Comparison of ENCODE assay signal across 8 cellular contexts in the genomic region with DNA sequence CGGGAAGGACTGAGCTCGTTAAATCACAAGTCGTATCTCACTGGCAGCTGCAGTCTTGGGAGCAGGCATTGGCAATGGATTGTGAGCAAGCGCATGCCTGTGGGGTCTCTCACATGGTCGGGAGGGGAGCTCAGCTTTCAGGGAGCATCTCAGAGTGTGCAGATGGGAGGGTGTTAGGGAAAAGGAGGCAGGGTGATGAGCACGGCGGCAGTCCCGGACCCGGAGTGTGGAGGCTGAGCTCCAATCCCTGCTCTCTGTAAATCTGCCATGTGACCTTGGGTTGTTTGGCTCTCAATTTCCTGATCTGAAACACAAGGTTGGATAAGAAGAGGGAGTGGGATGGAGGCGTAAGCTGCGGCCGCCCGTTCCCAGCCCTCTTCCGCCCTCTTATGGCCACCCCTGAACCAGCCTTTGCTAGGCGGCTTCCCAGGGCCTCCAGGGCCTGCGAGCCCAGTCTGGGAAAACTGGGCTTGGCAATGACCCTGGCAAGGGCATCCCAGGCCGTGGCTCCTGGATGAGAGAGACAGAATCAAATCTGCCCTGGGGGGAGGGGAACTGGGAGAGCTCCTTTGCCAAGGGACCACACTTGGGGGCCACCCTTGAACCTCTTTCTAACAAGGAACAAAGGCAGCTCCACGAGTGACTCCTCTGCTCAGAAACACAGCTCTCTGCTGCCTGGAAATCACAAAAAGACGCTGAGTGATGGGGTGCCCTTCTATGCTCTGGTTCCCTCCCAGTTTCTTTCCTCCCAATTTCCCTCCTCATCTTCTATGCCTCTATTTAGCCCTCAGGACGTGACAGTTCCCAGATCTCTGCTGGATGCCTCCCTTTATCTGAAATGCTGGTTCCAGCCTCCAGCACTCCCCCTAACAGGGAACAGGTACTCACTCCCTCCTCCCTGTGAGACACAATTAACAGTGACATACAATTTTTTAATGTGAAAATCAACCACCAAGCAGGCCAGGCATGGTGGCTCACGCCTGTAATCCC. TPM values are rescaled to one million over a fixed set of nuclear protein-coding genes. Genes with fewer than 3 reads are reported as not detected.
DNase-seq lines count a peak whose midpoint lies in the region; ATAC-seq, FAIRE-seq and TF ChIP-seq lines count a peak whose summit lies in the region.

No MANE protein-coding gene starts in this region.

- H3K79me1 ChIP-seq in H1 (ENCODE audit: low read depth, low read length), result no peaks in the 10 kb centered on the region

- FAIRE-seq in H1 (lab: Jason Lieb, UNC), result peak; percentile 81

- TF ChIP-seq EP300 in H1 (IDR thresholded peaks at IDR 0.05; ENCODE audit: borderline replicate concordance in 1 of 2, low read depth in 2 of 2, low read length in 2 of 2) (no peak), stomach (IDR thresholded peaks at IDR 0.05) (no peak)

- no peaks in the 10 kb centered on the region for H3K36me3 Mint-ChIP-seq in activated T-helper 2 cell treated with anti-CD3 and anti-CD28 coated beads, Interferon-gamma antibody, Interleukin-2, Interleukin-4, amounts not matched to agents 10 μg/mL and 5 μg/mL and 100 μg/mL, durations not matched to agents 14 hours and 24 hours and 36 hours (ENCODE audit: low read depth)

- H4K8ac ChIP-seq in H1 (ENCODE audit: extremely low read depth, insufficient read depth, low read length), result no peak overlapping the region; the same call in 1 of the 2 replicates

- H4K20me1 ChIP-seq in DOHH2 (ENCODE audit: control insufficient read depth, insufficient read depth, low read depth, low read length) (no peaks in the 10 kb centered on the region), H1 (replicated peaks in 1 of 2; ENCODE audit: control insufficient read depth in 1 of 2, insufficient read depth in 2 of 2, low read length in 2 of 2) (no peaks in the 10 kb centered on the region)

- H3K4me3 Mint-ChIP-seq in activated T-helper 2 cell treated with anti-CD3 and anti-CD28 coated beads, Interferon-gamma antibody, Interleukin-2, Interleukin-4, amounts not matched to agents 10 μg/mL and 5 μg/mL and 100 μg/mL, durations not matched to agents 14 hours and 24 hours and 36 hours (ENCODE audit: low read depth), result no peak overlapping the region

- 0 out of 2 replicates have a peak overlapping the region, but pooled peaks have one; percentile 6 for H2BK5ac ChIP-seq in H1 (ENCODE audit: low read depth, low read length)

- 24% methylated on average over 21 of the region's 21 CpGs; no CpG with 5 or more reads in 1 of the 2 experiments for WGBS in H1 (ENCODE audit: extremely low coverage in 1 of 2, insufficient coverage in 1 of 2, insufficient read length in 1 of 2, insufficient replicate concordance in 2 of 2, low coverage in 1 of 2, low lambda C conversion rate in 2 of 2, missing lambda C conversion rate in 1 of 2), 2 experiments
- WGBS in lower leg skin, 2 donors, result 15% methylated on average over 21 of the region's 21 CpGs
- WGBS in stomach, 5 donors, result 17 to 26% (median 21%) methylated on average over 17 to 21 of the region's 21 CpGs

- H2BK12ac ChIP-seq in H1 (ENCODE audit: low read depth, low read length), result peak overlapping the region; percentile 40; the same call in 1 of the 2 replicates

- no peak overlapping the region for H3K4me3 ChIP-seq in DOHH2 (ENCODE audit: low read length)
- H3K4me3 ChIP-seq in RWPE2 (ENCODE audit: severe bottlenecking), result no peak overlapping the region
- H3K4me3 ChIP-seq in H1 (ENCODE audit: extremely low read depth in 1 of 4, insufficient read depth in 2 of 4, low read depth in 3 of 4, low read length in 4 of 4), result peak overlapping the region in 3 of 4 experiments; percentile 13 to 48 (median 36); a peak in 6 of 8 replicates
- H3K4me3 ChIP-seq in lower leg skin (ENCODE audit: low read depth, poor library complexity, severe bottlenecking), result no peak overlapping the region
- peak overlapping the region in 3 of 4 donors; percentile 9 to 22 (median 15) for H3K4me3 ChIP-seq in stomach

- H2BK15ac ChIP-seq in H1 (ENCODE audit: low read length), result no peak overlapping the region

- no peaks in the 10 kb centered on the region for H3K4me1 Mint-ChIP-seq in activated T-helper 2 cell treated with anti-CD3 and anti-CD28 coated beads, Interferon-gamma antibody, Interleukin-2, Interleukin-4, amounts not matched to agents 10 μg/mL and 5 μg/mL and 100 μg/mL, durations not matched to agents 14 hours and 24 hours and 36 hours (ENCODE audit: low read depth)

- H2AK5ac ChIP-seq in H1 (ENCODE audit: low read depth, low read length), result no peak overlapping the region

- no peak overlapping the region for H3K56ac ChIP-seq in H1 (replicated peaks; ENCODE audit: insufficient read length, low read depth, low read length)

- H3K9ac ChIP-seq in H1 (replicated peaks in 1 of 4; ENCODE audit: extremely low read depth in 1 of 4, low read depth in 3 of 4, low read length in 3 of 4), result no peak overlapping the region; a peak in 1 of 7 replicates

- peaks cover 21% of the 10 kb centered on the region for H3K27me3 Mint-ChIP-seq in activated T-helper 2 cell treated with anti-CD3 and anti-CD28 coated beads, Interferon-gamma antibody, Interleukin-2, Interleukin-4, amounts not matched to agents 10 μg/mL and 5 μg/mL and 100 μg/mL, durations not matched to agents 14 hours and 24 hours and 36 hours (ENCODE audit: low read depth)

- POLR2A ChIA-PET in H1 (lab: Charles Lee; ENCODE audit: partially characterized antibody), result interaction anchor here (0.8 to 1.0 kb wide), 3 partner anchors 17 to 47 kb away, joined by 3 read pairs; no protein-coding TSS in a partner anchor

- H3K4me1 ChIP-seq in DOHH2 (ENCODE audit: control insufficient read depth, low read length) (no peaks in the 10 kb centered on the region), RWPE2 (ENCODE audit: insufficient read depth, poor library complexity, severe bottlenecking) (no peaks in the 10 kb centered on the region), H1 (replicated peaks in 1 of 4; ENCODE audit: control insufficient read depth in 3 of 4, insufficient read depth in 4 of 4, low read length in 3 of 4) (peaks cover 0 to 7% (median 5%) of the 10 kb centered on the region in 4 experiments; a peak in 6 of 7 replicates), stomach (peaks cover 0 to 13% (median 11%) of the 10 kb centered on the region in 4 donors)

- H3K27ac Mint-ChIP-seq in activated T-helper 2 cell treated with anti-CD3 and anti-CD28 coated beads, Interferon-gamma antibody, Interleukin-2, Interleukin-4, amounts not matched to agents 10 μg/mL and 5 μg/mL and 100 μg/mL, durations not matched to agents 14 hours and 24 hours and 36 hours, result no peak overlapping the region

- H3K9me3 ChIP-seq in DOHH2 (ENCODE audit: control insufficient read depth, insufficient read depth, low read length) (0 out of 2 replicates have a peak, but pooled peaks cover 6% of the 10 kb centered on the region), RWPE2 (ENCODE audit: severe bottlenecking) (no peaks in the 10 kb centered on the region), H1 (ENCODE audit: insufficient read depth in 2 of 2, low read depth in 1 of 2, low read length in 1 of 2) (no peaks in the 10 kb centered on the region), stomach (no peaks in the 10 kb centered on the region)

- no peak overlapping the region for H3K27ac ChIP-seq in DOHH2 (ENCODE audit: low read depth, low read length)
- no peak overlapping the region for H3K27ac ChIP-seq in RWPE2 (ENCODE audit: poor library complexity, severe bottlenecking)
- no peak overlapping the region for H3K27ac ChIP-seq in H1 (ENCODE audit: low read depth, low read length)
- no peak overlapping the region for H3K27ac ChIP-seq in stomach

- DNase-seq in HuH-7.5 (ENCODE audit: low spot score) (peak; percentile 87), RWPE2 (ENCODE audit: low spot score) (no peak), H1 (ENCODE audit: low read depth in 1 of 2, low spot score in 2 of 2) (peak; percentile 58 to 86), lower leg skin (ENCODE audit: low spot score in 2 of 2) (peak; percentile 66 to 95), stomach (peak; percentile 66)
- no peak for DNase-seq in activated T-helper 2 cell treated with anti-CD3 and anti-CD28 coated beads, Interferon-gamma antibody, Interleukin-2, Interleukin-4, amounts not matched to agents 10 μg/mL and 5 μg/mL and 100 μg/mL, durations not matched to agents 14 hours and 24 hours and 36 hours (ENCODE audit: low spot score)

- H2BK20ac ChIP-seq in H1 (ENCODE audit: low read length), result no peak overlapping the region

- TF ChIP-seq POLR2A in H1 (IDR thresholded peaks at IDR 0.05; ENCODE audit: control extremely low read depth in 1 of 2, low read depth in 2 of 2, low read length in 2 of 2), result no peak
- no peak for TF ChIP-seq POLR2A in lower leg skin (IDR thresholded peaks at IDR 0.05)
- no peak for TF ChIP-seq POLR2A in stomach (IDR thresholded peaks at IDR 0.05)

- no peak overlapping the region for H3K4me2 ChIP-seq in DOHH2 (ENCODE audit: low read length)
- peak overlapping the region; percentile 31 to 68; a peak in 3 of 4 replicates for H3K4me2 ChIP-seq in H1 (ENCODE audit: insufficient read depth in 1 of 2, low read depth in 2 of 2, low read length in 2 of 2)

- peak overlapping the region; percentile 98 for H2AFZ ChIP-seq in H1 (ENCODE audit: low read length)

- no peak overlapping the region for H4K5ac ChIP-seq in H1 (ENCODE audit: insufficient read length, low read depth, low read length)

- no peaks in the 10 kb centered on the region for H3K9me3 Mint-ChIP-seq in activated T-helper 2 cell treated with anti-CD3 and anti-CD28 coated beads, Interferon-gamma antibody, Interleukin-2, Interleukin-4, amounts not matched to agents 10 μg/mL and 5 μg/mL and 100 μg/mL, durations not matched to agents 14 hours and 24 hours and 36 hours

- peak; percentile 64 for TF ChIP-seq CTCF in DOHH2 (IDR thresholded peaks at IDR 0.05; ENCODE audit: low read depth, low read length, poor library complexity, severe bottlenecking)
- peak; percentile 81 for TF ChIP-seq CTCF in RWPE2 (IDR thresholded peaks at IDR 0.05; ENCODE audit: poor library complexity, severe bottlenecking)
- peak; percentile 89 to 94 (median 90) for TF ChIP-seq CTCF in H1 (IDR thresholded peaks at IDR 0.05; ENCODE audit: control extremely low read depth in 1 of 3, insufficient read depth in 1 of 3, low read depth in 1 of 3, low read length in 3 of 3)
- peak in 1 of 3 donors; percentile 69 for TF ChIP-seq CTCF in lower leg skin (IDR thresholded peaks at IDR 0.05)
- peak in 6 of 7 experiments; percentile 8 to 69 (median 62) for TF ChIP-seq CTCF in stomach (IDR thresholded peaks at IDR 0.05)

- H3K23ac ChIP-seq in H1 (ENCODE audit: insufficient read length), result no peak overlapping the region

- H3K4ac ChIP-seq in H1 (replicated peaks; ENCODE audit: insufficient read length, low read depth, low read length), result no peak overlapping the region

- H3K27me3 ChIP-seq in DOHH2 (ENCODE audit: control insufficient read depth, low read length) (peaks cover 16% of the 10 kb centered on the region), RWPE2 (ENCODE audit: insufficient read depth, poor library complexity, severe bottlenecking) (no peaks in the 10 kb centered on the region), H1 (replicated peaks in 1 of 4; ENCODE audit: control insufficient read depth in 3 of 4, extremely low read depth in 1 of 4, insufficient read depth in 3 of 4, low read length in 3 of 4) (no peaks in the 10 kb centered on the region), stomach (peaks cover 0 to 17% (median 0%) of the 10 kb centered on the region in 3 donors)

- ATAC-seq in RWPE2 (ENCODE audit: low read depth) (peak; percentile 92), HG03469 (IDR thresholded peaks at IDR 0.05; ENCODE audit: unreplicated experiment) (no peak)

- no peaks in the 10 kb centered on the region for H3K36me3 ChIP-seq in DOHH2 (ENCODE audit: control insufficient read depth, low read length)
- no peaks in the 10 kb centered on the region for H3K36me3 ChIP-seq in RWPE2 (ENCODE audit: low read depth)
- no peaks in the 10 kb centered on the region for H3K36me3 ChIP-seq in H1 (ENCODE audit: control insufficient read depth in 2 of 4, insufficient read depth in 4 of 4, low read length in 3 of 4)
- no peaks in the 10 kb centered on the region for H3K36me3 ChIP-seq in stomach

- no peaks in the 10 kb centered on the region for H3K79me2 ChIP-seq in DOHH2 (ENCODE audit: control insufficient read depth, low read length)
- H3K79me2 ChIP-seq in H1 (ENCODE audit: control insufficient read depth in 1 of 2, insufficient read depth in 2 of 2, low read length in 2 of 2), result no peaks in the 10 kb centered on the region

- no peaks in the 10 kb centered on the region for H3F3A ChIP-seq in DOHH2 (ENCODE audit: control insufficient read depth, insufficient read depth)

- peaks cover 3% of the 10 kb centered on the region; the same call in 1 of the 2 replicates for H3K23me2 ChIP-seq in H1 (ENCODE audit: low read depth, low read length)

- CTCF ChIA-PET in H1 (lab: Charles Lee; ENCODE audit: partially characterized antibody), result interaction anchor here (0.6 to 3.9 kb wide), 59 partner anchors 8 to 1141 kb away, joined by 3 to 117 read pairs (median 4); a partner anchor contains a TSS

- no peak overlapping the region for H3K14ac ChIP-seq in H1 (ENCODE audit: insufficient read length)

- intact Hi-C loops in lower leg skin (cut with DNase I; ENCODE audit: low total_unique reads), result loop anchor here (10.0 kb wide), 1 partner anchor 395 kb away; no protein-coding TSS in a partner anchor
- intact Hi-C loops in stomach (cut with DNase I; ENCODE audit: low total_unique reads), result no loop called here
- intact Hi-C loops in activated T-helper 2 cell treated with anti-CD3 and anti-CD28 coated beads, Interferon-gamma antibody, Interleukin-2, Interleukin-4, amounts not matched to agents 10 μg/mL and 5 μg/mL and 100 μg/mL, durations not matched to agents 14 hours and 24 hours and 36 hours (cut with micrococcal nuclease), result loop anchor here (1.0 kb wide), 1 partner anchor 139 kb away; no protein-coding TSS in a partner anchor

- peak; percentile 90 to 95 for TF ChIP-seq RAD21 in H1 (IDR thresholded peaks at IDR 0.05 in 1 of 2, conservative IDR thresholded peaks at IDR 0.05 in 1 of 2; ENCODE audit: low read depth in 2 of 2, low read length in 2 of 2)

- no peak overlapping the region for H4K91ac ChIP-seq in H1 (replicated peaks; ENCODE audit: insufficient read length, low read length)

- H2BK120ac ChIP-seq in H1 (replicated peaks; ENCODE audit: low read depth, low read length), result no peak overlapping the region

- H3K9me2 ChIP-seq in DOHH2 (replicated peaks; ENCODE audit: control insufficient read depth, low read length), result no peaks in the 10 kb centered on the region

- peak overlapping the region; percentile 85 for H3K18ac ChIP-seq in H1 (ENCODE audit: extremely low read depth, low read length)

RNA-seq across cellular contexts. Expression of a gene that starts 41.7 kb away (rescaled TPM):
- total RNA-seq in H1 (2021; fragmentation: NEBNext Ultra II Directional; extraction: Animal tissue kit (Norgen Biotek cat#: 25700)), result 0.13 and 0.42 TPM in 2 replicates
- polyA plus RNA-seq in H1 (2011; rRNA removed) (0.27 and 0.42 TPM in 2 replicates), stomach (1 to 10 TPM; 1.2 to 1.6 (median 1.4) TPM)
- polyA plus RNA-seq in H1 (2011; cell fraction: cytosol; rRNA removed), result 0.31 TPM
- 0.90 TPM for polyA plus RNA-seq in H1 (2011; cell fraction: nucleus; rRNA removed)
- 0.23 to 0.35 TPM (median 0.30 TPM) in 4 replicates for polyA plus RNA-seq in H1 (2012, experiment 1 of 2)
- 0.14 TPM for polyA plus RNA-seq in H1 (2012, experiment 2 of 2)
- polyA plus RNA-seq in H1 (2013, experiment 1 of 2), result 0.30 TPM
- 0.22 TPM for polyA plus RNA-seq in H1 (2013, experiment 2 of 2)
- 0.28 and 0.39 TPM in 2 replicates for polyA minus RNA-seq in H1 (2011; rRNA and poly(A)+ RNA removed)
- not detected for polyA minus RNA-seq in H1 (2011; cell fraction: cytosol; rRNA and poly(A)+ RNA removed)
- polyA minus RNA-seq in H1 (2011; cell fraction: nucleus; rRNA and poly(A)+ RNA removed), result not detected
- total RNA-seq in lower leg skin (1 to 10 TPM; 1.7 to 4.0 (median 2.3) TPM), stomach (10 to 100 TPM in 1 of 5 donors, 1 to 10 TPM in 3, under 1 TPM in 1; 0.29 to 23.7 (median 2.0) TPM)
- not detected in 2 replicates for total RNA-seq in activated T-helper 2 cell treated with anti-CD3 and anti-CD28 coated beads, Interferon-gamma antibody, Interleukin-2, Interleukin-4, amounts not matched to agents 10 μg/mL and 5 μg/mL and 100 μg/mL, durations not matched to agents 14 hours and 24 hours and 36 hours

Comparison
In these comparisons a context has a peak if more than half of its experiments do, and no peak if none do; other contexts are left out.
1. H3K4me3 ChIP-seq: peak in H1 (3 of 4) and stomach (3 of 4); none in DOHH2 (single experiment), RWPE2 (single experiment) and lower leg skin (single experiment).
2. DNase-seq: peak in HuH-7.5 (single experiment), H1 (2 of 2), lower leg skin (2 of 2) and stomach (single experiment); none in RWPE2 (single experiment) and activated T-helper 2 cell treated with anti-CD3 and anti-CD28 coated beads, Interferon-gamma antibody, Interleukin-2, Interleukin-4, amounts not matched to agents 10 μg/mL and 5 μg/mL and 100 μg/mL, durations not matched to agents 14 hours and 24 hours and 36 hours (single experiment).